Comparison of ENCODE assay signal across 2 cellular contexts in genomic region chr17:45311762-45312476, GRCh38.
TF ChIP-seq lines count a peak whose summit lies in the region.

No MANE protein-coding gene starts in this region.

TF ChIP-seq in HEK293, 187 proteins besides CTCF, POLR2A, EP300 and RAD21 (continues in another document):
- no peak for TF ChIP-seq ZNF76 (tag by site-specific recombination; IDR thresholded peaks at IDR 0.05; ENCODE audit: borderline replicate concordance, low read depth)
- no peak for TF ChIP-seq ZNF221 (tag by site-specific recombination; IDR thresholded peaks at IDR 0.05; ENCODE audit: borderline replicate concordance)
- TF ChIP-seq ZBTB48 (tag by site-specific recombination; IDR thresholded peaks at IDR 0.05), result peak; percentile 36; the same call in 1 of the 2 replicates
- no peak for TF ChIP-seq ZNF580 (tag by site-specific recombination; IDR thresholded peaks at IDR 0.05)
- TF ChIP-seq ZNF600 (tag by site-specific recombination; IDR thresholded peaks at IDR 0.05), result peak; percentile 99
- no peak for TF ChIP-seq ZNF140 (tag by site-specific recombination; IDR thresholded peaks at IDR 0.05)
- no peak for TF ChIP-seq ZNF501 (tag by site-specific recombination; IDR thresholded peaks at IDR 0.05)
- no peak for TF ChIP-seq ZNF280C (tag by site-specific recombination; IDR thresholded peaks at IDR 0.05)
- no peak for TF ChIP-seq MEIS1 (CRISPR knock-in tag; IDR thresholded peaks at IDR 0.05; ENCODE audit: borderline replicate concordance)
- TF ChIP-seq ZNF138 (tag by site-specific recombination; IDR thresholded peaks at IDR 0.05; ENCODE audit: borderline replicate concordance), result no peak
- peak; percentile 48 for TF ChIP-seq ZNF335 (tag by site-specific recombination; conservative IDR thresholded peaks at IDR 0.05)
- TF ChIP-seq ZNF560 (tag by site-specific recombination; IDR thresholded peaks at IDR 0.05; ENCODE audit: borderline replicate concordance), result no peak
- no peak for TF ChIP-seq OSR2 (tag by site-specific recombination; IDR thresholded peaks at IDR 0.05)
- TF ChIP-seq ZNF473 (tag by site-specific recombination; IDR thresholded peaks at IDR 0.05), result no peak
- no peak for TF ChIP-seq ZNF398 (tag by site-specific recombination; IDR thresholded peaks at IDR 0.05)
- peak; percentile 93 for TF ChIP-seq PRDM1 (tag by site-specific recombination; IDR thresholded peaks at IDR 0.05)
- no peak for TF ChIP-seq ZNF670 (tag by site-specific recombination; IDR thresholded peaks at IDR 0.05; ENCODE audit: low read depth)
- no peak for TF ChIP-seq ZNF292 (tag by site-specific recombination; IDR thresholded peaks at IDR 0.05; ENCODE audit: borderline replicate concordance, low read depth)
- no peak for TF ChIP-seq ZNF23 (tag by site-specific recombination; IDR thresholded peaks at IDR 0.05; ENCODE audit: borderline replicate concordance)
- no peak for TF ChIP-seq ZNF121 (tag by site-specific recombination; IDR thresholded peaks at IDR 0.05)
- no peak for TF ChIP-seq PRDM6 (tag by site-specific recombination; IDR thresholded peaks at IDR 0.05)
- TF ChIP-seq GLIS1 (tag by site-specific recombination; IDR thresholded peaks at IDR 0.05), result peak; percentile 93
- no peak for TF ChIP-seq KLF9 (tag by site-specific recombination; IDR thresholded peaks at IDR 0.05; ENCODE audit: low read depth)
- no peak for TF ChIP-seq ZNF664 (tag by site-specific recombination; IDR thresholded peaks at IDR 0.05)
- TF ChIP-seq ZNF214 (tag by site-specific recombination; IDR thresholded peaks at IDR 0.05; ENCODE audit: borderline replicate concordance), result no peak
- no peak for TF ChIP-seq KLF16 (tag by site-specific recombination; IDR thresholded peaks at IDR 0.05)
- no peak for TF ChIP-seq ZNF202 (tag by site-specific recombination; IDR thresholded peaks at IDR 0.05; ENCODE audit: borderline replicate concordance)
- no peak for TF ChIP-seq ZNF510 (tag by site-specific recombination; IDR thresholded peaks at IDR 0.05; ENCODE audit: insufficient replicate concordance)
- peak; percentile 80; the same call in 1 of the 2 replicates for TF ChIP-seq ZSCAN16 (tag by site-specific recombination; IDR thresholded peaks at IDR 0.05)
- no peak for TF ChIP-seq ZNF623 (tag by site-specific recombination; IDR thresholded peaks at IDR 0.05)
- TF ChIP-seq KLF10 (tag by site-specific recombination; IDR thresholded peaks at IDR 0.05), result no peak

TF ChIP-seq in HepG2, 621 proteins besides CTCF, POLR2A, EP300 and RAD21 (continues in another document):
- TF ChIP-seq ZSCAN20 (CRISPR knock-in tag; IDR thresholded peaks at IDR 0.05; ENCODE audit: borderline replicate concordance) (no peak), KMT2A (CRISPR knock-in tag; IDR thresholded peaks at IDR 0.05) (peak; percentile 97), JUNB (CRISPR knock-in tag; IDR thresholded peaks at IDR 0.05; ENCODE audit: borderline replicate concordance) (no peak; the same call in 1 of the 2 replicates), NKX3-1 (CRISPR knock-in tag; IDR thresholded peaks at IDR 0.05) (peak; percentile 44; the same call in 1 of the 2 replicates), ZNF292 (CRISPR knock-in tag; IDR thresholded peaks at IDR 0.05; ENCODE audit: borderline replicate concordance, low read depth) (peak; percentile 99), SP1 (IDR thresholded peaks at IDR 0.05) (no peak), SP1 (CRISPR knock-in tag; IDR thresholded peaks at IDR 0.05) (no peak), HDAC6 (IDR thresholded peaks at IDR 0.05; ENCODE audit: low read depth, low read length) (no peak), USF2 (IDR thresholded peaks at IDR 0.05; ENCODE audit: low read depth, low read length) (no peak), USF2 (CRISPR knock-in tag; IDR thresholded peaks at IDR 0.05; ENCODE audit: borderline replicate concordance) (no peak), ZNF589 (CRISPR knock-in tag; conservative IDR thresholded peaks at IDR 0.05) (no peak), KDM5A (IDR thresholded peaks at IDR 0.05; ENCODE audit: borderline replicate concordance, low read length) (no peak), STAG1 (CRISPR knock-in tag; IDR thresholded peaks at IDR 0.05) (0 out of 2 replicates have a peak, but pooled peaks have one; percentile 4), ZNF747 (CRISPR knock-in tag; IDR thresholded peaks at IDR 0.05; ENCODE audit: borderline replicate concordance) (no peak), JUN (CRISPR knock-in tag; IDR thresholded peaks at IDR 0.05) (peak; percentile 71; the same call in 1 of the 2 replicates), ZBTB21 (CRISPR knock-in tag; IDR thresholded peaks at IDR 0.05) (0 out of 2 replicates have a peak, but pooled peaks have one; percentile 40), ZNF790 (CRISPR knock-in tag; IDR thresholded peaks at IDR 0.05; ENCODE audit: borderline replicate concordance) (no peak), ZKSCAN8 (CRISPR knock-in tag; IDR thresholded peaks at IDR 0.05; ENCODE audit: borderline replicate concordance) (0 out of 2 replicates have a peak, but pooled peaks have one; percentile 57), RAD51 (IDR thresholded peaks at IDR 0.05; ENCODE audit: borderline replicate concordance) (no peak), SPEN (CRISPR knock-in tag; IDR thresholded peaks at IDR 0.05; ENCODE audit: low read depth) (no peak), ZNF678 (CRISPR knock-in tag; IDR thresholded peaks at IDR 0.05) (0 out of 2 replicates have a peak, but pooled peaks have one; percentile 30), ZNF580 (CRISPR knock-in tag; IDR thresholded peaks at IDR 0.05; ENCODE audit: borderline replicate concordance, low read depth) (0 out of 2 replicates have a peak, but pooled peaks have one; percentile 48), ZNF772 (CRISPR knock-in tag; IDR thresholded peaks at IDR 0.05) (0 out of 2 replicates have a peak, but pooled peaks have one; percentile 54), ZNF256 (CRISPR knock-in tag; conservative IDR thresholded peaks at IDR 0.05) (no peak), ZNF512B (CRISPR knock-in tag; IDR thresholded peaks at IDR 0.05; ENCODE audit: borderline replicate concordance) (no peak), DR1 (CRISPR knock-in tag; IDR thresholded peaks at IDR 0.05) (no peak), SALL2 (CRISPR knock-in tag; IDR thresholded peaks at IDR 0.05) (no peak), ZSCAN12 (CRISPR knock-in tag; IDR thresholded peaks at IDR 0.05) (no peak), ZNF350 (CRISPR knock-in tag; IDR thresholded peaks at IDR 0.05; ENCODE audit: borderline replicate concordance, low read depth) (peak; percentile 64; the same call in 1 of the 2 replicates), TP53 (CRISPR knock-in tag; conservative IDR thresholded peaks at IDR 0.05) (no peak; the same call in 1 of the 2 replicates), ZNF572 (CRISPR knock-in tag; IDR thresholded peaks at IDR 0.05) (peak; percentile 84; the same call in 1 of the 2 replicates), RBM39 (IDR thresholded peaks at IDR 0.05; ENCODE audit: low read depth, low read length, poor library complexity, severe bottlenecking) (no peak)
- TF ChIP-seq, protein P1, sequence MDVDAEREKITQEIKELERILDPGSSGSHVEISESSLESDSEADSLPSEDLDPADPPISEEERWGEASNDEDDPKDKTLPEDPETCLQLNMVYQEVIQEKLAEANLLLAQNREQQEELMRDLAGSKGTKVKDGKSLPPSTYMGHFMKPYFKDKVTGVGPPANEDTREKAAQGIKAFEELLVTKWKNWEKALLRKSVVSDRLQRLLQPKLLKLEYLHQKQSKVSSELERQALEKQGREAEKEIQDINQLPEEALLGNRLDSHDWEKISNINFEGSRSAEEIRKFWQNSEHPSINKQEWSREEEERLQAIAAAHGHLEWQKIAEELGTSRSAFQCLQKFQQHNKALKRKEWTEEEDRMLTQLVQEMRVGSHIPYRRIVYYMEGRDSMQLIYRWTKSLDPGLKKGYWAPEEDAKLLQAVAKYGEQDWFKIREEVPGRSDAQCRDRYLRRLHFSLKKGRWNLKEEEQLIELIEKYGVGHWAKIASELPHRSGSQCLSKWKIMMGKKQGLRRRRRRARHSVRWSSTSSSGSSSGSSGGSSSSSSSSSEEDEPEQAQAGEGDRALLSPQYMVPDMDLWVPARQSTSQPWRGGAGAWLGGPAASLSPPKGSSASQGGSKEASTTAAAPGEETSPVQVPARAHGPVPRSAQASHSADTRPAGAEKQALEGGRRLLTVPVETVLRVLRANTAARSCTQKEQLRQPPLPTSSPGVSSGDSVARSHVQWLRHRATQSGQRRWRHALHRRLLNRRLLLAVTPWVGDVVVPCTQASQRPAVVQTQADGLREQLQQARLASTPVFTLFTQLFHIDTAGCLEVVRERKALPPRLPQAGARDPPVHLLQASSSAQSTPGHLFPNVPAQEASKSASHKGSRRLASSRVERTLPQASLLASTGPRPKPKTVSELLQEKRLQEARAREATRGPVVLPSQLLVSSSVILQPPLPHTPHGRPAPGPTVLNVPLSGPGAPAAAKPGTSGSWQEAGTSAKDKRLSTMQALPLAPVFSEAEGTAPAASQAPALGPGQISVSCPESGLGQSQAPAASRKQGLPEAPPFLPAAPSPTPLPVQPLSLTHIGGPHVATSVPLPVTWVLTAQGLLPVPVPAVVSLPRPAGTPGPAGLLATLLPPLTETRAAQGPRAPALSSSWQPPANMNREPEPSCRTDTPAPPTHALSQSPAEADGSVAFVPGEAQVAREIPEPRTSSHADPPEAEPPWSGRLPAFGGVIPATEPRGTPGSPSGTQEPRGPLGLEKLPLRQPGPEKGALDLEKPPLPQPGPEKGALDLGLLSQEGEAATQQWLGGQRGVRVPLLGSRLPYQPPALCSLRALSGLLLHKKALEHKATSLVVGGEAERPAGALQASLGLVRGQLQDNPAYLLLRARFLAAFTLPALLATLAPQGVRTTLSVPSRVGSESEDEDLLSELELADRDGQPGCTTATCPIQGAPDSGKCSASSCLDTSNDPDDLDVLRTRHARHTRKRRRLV (CRISPR knock-in tag; IDR thresholded peaks at IDR 0.05), result peak; percentile 69; the same call in 1 of the 2 replicates
- TF ChIP-seq, protein P2, sequence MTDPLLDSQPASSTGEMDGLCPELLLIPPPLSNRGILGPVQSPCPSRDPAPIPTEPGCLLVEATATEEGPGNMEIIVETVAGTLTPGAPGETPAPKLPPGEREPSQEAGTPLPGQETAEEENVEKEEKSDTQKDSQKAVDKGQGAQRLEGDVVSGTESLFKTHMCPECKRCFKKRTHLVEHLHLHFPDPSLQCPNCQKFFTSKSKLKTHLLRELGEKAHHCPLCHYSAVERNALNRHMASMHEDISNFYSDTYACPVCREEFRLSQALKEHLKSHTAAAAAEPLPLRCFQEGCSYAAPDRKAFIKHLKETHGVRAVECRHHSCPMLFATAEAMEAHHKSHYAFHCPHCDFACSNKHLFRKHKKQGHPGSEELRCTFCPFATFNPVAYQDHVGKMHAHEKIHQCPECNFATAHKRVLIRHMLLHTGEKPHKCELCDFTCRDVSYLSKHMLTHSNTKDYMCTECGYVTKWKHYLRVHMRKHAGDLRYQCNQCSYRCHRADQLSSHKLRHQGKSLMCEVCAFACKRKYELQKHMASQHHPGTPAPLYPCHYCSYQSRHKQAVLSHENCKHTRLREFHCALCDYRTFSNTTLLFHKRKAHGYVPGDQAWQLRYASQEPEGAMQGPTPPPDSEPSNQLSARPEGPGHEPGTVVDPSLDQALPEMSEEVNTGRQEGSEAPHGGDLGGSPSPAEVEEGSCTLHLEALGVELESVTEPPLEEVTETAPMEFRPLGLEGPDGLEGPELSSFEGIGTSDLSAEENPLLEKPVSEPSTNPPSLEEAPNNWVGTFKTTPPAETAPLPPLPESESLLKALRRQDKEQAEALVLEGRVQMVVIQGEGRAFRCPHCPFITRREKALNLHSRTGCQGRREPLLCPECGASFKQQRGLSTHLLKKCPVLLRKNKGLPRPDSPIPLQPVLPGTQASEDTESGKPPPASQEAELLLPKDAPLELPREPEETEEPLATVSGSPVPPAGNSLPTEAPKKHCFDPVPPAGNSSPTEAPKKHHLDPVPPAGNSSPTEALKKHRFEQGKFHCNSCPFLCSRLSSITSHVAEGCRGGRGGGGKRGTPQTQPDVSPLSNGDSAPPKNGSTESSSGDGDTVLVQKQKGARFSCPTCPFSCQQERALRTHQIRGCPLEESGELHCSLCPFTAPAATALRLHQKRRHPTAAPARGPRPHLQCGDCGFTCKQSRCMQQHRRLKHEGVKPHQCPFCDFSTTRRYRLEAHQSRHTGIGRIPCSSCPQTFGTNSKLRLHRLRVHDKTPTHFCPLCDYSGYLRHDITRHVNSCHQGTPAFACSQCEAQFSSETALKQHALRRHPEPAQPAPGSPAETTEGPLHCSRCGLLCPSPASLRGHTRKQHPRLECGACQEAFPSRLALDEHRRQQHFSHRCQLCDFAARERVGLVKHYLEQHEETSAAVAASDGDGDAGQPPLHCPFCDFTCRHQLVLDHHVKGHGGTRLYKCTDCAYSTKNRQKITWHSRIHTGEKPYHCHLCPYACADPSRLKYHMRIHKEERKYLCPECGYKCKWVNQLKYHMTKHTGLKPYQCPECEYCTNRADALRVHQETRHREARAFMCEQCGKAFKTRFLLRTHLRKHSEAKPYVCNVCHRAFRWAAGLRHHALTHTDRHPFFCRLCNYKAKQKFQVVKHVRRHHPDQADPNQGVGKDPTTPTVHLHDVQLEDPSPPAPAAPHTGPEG (CRISPR knock-in tag; IDR thresholded peaks at IDR 0.05), result 0 out of 2 replicates have a peak, but pooled peaks have one; percentile 60
